ENCODE assay signal across 16 cellular contexts in the genomic region with DNA sequence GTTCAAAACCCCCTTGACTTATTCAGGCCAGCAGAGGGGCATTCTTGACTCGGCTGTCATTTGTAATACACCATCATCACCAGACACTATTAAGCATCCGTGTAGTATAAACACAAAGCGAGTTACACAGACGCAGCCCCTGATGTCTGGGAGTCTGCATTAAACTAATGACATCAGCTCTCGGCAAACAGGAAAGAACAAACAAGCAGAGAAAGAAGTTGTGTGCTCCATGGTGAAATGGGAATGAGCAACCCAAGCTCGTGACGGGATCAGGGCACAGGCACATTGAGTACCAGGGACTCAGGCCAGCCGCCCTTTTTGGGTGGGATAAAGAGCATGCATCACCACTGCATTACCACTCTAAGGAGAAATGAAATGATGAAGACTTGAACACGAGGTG.
"Had no signal": no experiment of that assay in that cellular context is flagged by ENCODE, and none has a peak within 500 bp of the region (broad histone marks: within the 10 kb centered on the region; RNA-seq: fewer than 3 reads in every experiment).

No MANE protein-coding gene starts in this region.

- H3K4me3 ChIP-seq: left ventricle myocardium inferior had no signal

- H3K4me1 ChIP-seq: left ventricle myocardium inferior had no signal

- H3K36me3 ChIP-seq: left ventricle myocardium inferior, WERI-Rb-1 had no signal

- DNase-seq: activated CD4-positive, alpha-beta T cell treated with anti-CD3 and anti-CD28 coated beads for 1 hour; activated CD8-positive, alpha-beta memory T cell treated with anti-CD3 and anti-CD28 coated beads for 24 hours; activated CD8-positive, alpha-beta memory T cell treated with anti-CD3 and anti-CD28 coated beads, Interleukin-2, amount 50 U/mL, for 48 hours; activated effector memory CD4-positive, alpha-beta T cell treated with Interleukin-2 at 50 U/mL for 16 hours; activated naive CD4-positive, alpha-beta T cell treated with anti-CD3 and anti-CD28 coated beads, Interleukin-2, amount 10 ng/mL, durations not matched to agents 7 days and 5 days; activated naive CD8-positive, alpha-beta T cell treated with anti-CD3 and anti-CD28 coated beads, Interleukin-2, amount 50 U/mL, for 24 hours; activated T-cell treated with anti-CD3 and anti-CD28 coated beads, Interleukin-2, amount 50 U/mL, for 48 hours; anterior cingulate cortex; erythroblast; left ventricle myocardium inferior; mammary epithelial cell; nephron progenitor cell; stimulated activated CD4-positive, alpha-beta T cell treated with anti-CD3 and anti-CD28 coated beads, Interleukin-2, amount 100 ng/mL, for 24 hours; trophoblast cell; WERI-Rb-1 had no signal

- H3K27ac ChIP-seq: left ventricle myocardium inferior, WERI-Rb-1 had no signal

- ATAC-seq: activated naive CD8-positive, alpha-beta T cell treated with anti-CD3 and anti-CD28 coated beads, Interleukin-2, amount 50 U/mL, for 24 hours had no signal

- H3K9me3 ChIP-seq: left ventricle myocardium inferior had no signal

- FAIRE-seq: frontal cortex had no signal
